In genomic region chr5:9431496-9432258, GRCh38 we compare ENCODE assay signal across 14 cellular contexts.
DNase-seq lines count a peak whose midpoint lies in the region; ATAC-seq and TF ChIP-seq lines count a peak whose summit lies in the region.
"Had no signal": no experiment of that assay in that cellular context is flagged by ENCODE, and none has a peak within 500 bp of the region (broad histone marks: within the 10 kb centered on the region; RNA-seq: fewer than 3 reads in every experiment).

No MANE protein-coding gene starts in this region.

- intact Hi-C loops in Right ventricle myocardium inferior (cut with DNase I) (no loop called here), cardiac septum (cut with DNase I) (loop anchor here (5.0 kb wide), 1 partner anchor 71 kb away; no protein-coding TSS in a partner anchor), right lobe of liver (cut with DNase I) (no loop called here), vagina (cut with DNase I) (no loop called here)

- H3K4me3 ChIP-seq in choroid plexus epithelial cell (ENCODE audit: low read depth, low read length) (no peak overlapping the region), right lobe of liver (no peak overlapping the region), vagina (no peak overlapping the region)
- H3K4me3 ChIP-seq: lower lobe of right lung had no signal

- no peaks in the 10 kb centered on the region for H3K27me3 ChIP-seq in right lobe of liver
- H3K27me3 ChIP-seq in vagina = no peaks in the 10 kb centered on the region
- H3K27me3 ChIP-seq: foreskin keratinocyte had no signal

- H3K27ac ChIP-seq in right lobe of liver (peak overlapping the region in 1 of 3 donors; percentile 24), vagina (peak overlapping the region; percentile 37)
- H3K27ac ChIP-seq: foreskin keratinocyte, lower lobe of right lung had no signal

- H3K9me3 ChIP-seq in right lobe of liver (no peaks in the 10 kb centered on the region), vagina (no peaks in the 10 kb centered on the region)
- H3K9me3 ChIP-seq: lower lobe of right lung had no signal

- DNase-seq in Right ventricle myocardium inferior (ENCODE audit: missing footprints) (no peak), cardiac septum (ENCODE audit: low spot score) (no peak), choroid plexus epithelial cell (ENCODE audit: low read depth) (peak; percentile 24), right lobe of liver (no peak), vagina (ENCODE audit: extremely low spot score in 2 of 2) (no peak), middle frontal gyrus (ENCODE audit: extremely low spot score, low spot score) (no peak)
- DNase-seq in NK-92 treated with Interleukin-12 subunit alpha and Interleukin-12 subunit beta, amount 100 ng/mL, for 24 hours (lab: John Stamatoyannopoulos, UW) = no peak
- DNase-seq: caudate nucleus, DMS 273 treated with DMSO at 0.1 percent for 48 hours, foreskin keratinocyte, lower lobe of right lung, NCI-H187 treated with DMSO at 0.1 percent for 48 hours, OCI-M1 had no signal

- WGBS in right lobe of liver (ENCODE audit: insufficient coverage, low coverage, low lambda C conversion rate, missing lambda C conversion rate) = 40% methylated on average over 9 of the region's 9 CpGs

- ATAC-seq in Right ventricle myocardium inferior (peak; percentile 51), right lobe of liver (peak; percentile 41 to 88 (median 68)), HG02970 (IDR thresholded peaks at IDR 0.05; ENCODE audit: low FRiP score, unreplicated experiment) (no peak)
- ATAC-seq: foreskin keratinocyte, lower lobe of right lung had no signal

- no peaks in the 10 kb centered on the region for H3K36me3 ChIP-seq in right lobe of liver
- H3K36me3 ChIP-seq in vagina = no peaks in the 10 kb centered on the region
- H3K36me3 ChIP-seq: lower lobe of right lung had no signal

- TF ChIP-seq CTCF in choroid plexus epithelial cell (conservative IDR thresholded peaks at IDR 0.05; ENCODE audit: low read depth, low read length) (no peak), right lobe of liver (IDR thresholded peaks at IDR 0.05) (no peak), vagina (IDR thresholded peaks at IDR 0.05) (no peak)

- peaks cover 0 to 5% (median 0%) of the 10 kb centered on the region in 4 donors for H3K4me1 ChIP-seq in right lobe of liver
- H3K4me1 ChIP-seq in vagina = peaks cover 14% of the 10 kb centered on the region
- H3K4me1 ChIP-seq: foreskin keratinocyte, lower lobe of right lung had no signal

- TF ChIP-seq POLR2A in right lobe of liver (IDR thresholded peaks at IDR 0.05) (no peak), vagina (IDR thresholded peaks at IDR 0.05) (no peak)
